9 cellular contexts compared by ENCODE assay signal in genomic region chr14:35285991-35286564, GRCh38. TPM values are rescaled to one million over a fixed set of nuclear protein-coding genes. Genes with fewer than 3 reads are reported as not detected.
DNase-seq lines count a peak whose midpoint lies in the region; ATAC-seq and TF ChIP-seq lines count a peak whose summit lies in the region.
"Had no signal": no experiment of that assay in that cellular context is flagged by ENCODE, and none has a peak within 500 bp of the region (broad histone marks: within the 10 kb centered on the region; RNA-seq: fewer than 3 reads in every experiment).

No MANE protein-coding gene starts in this region.

- H3K9ac ChIP-seq in MM.1S (ENCODE audit: low read length): no peak overlapping the region

- TF ChIP-seq POLR2A in prostate gland (IDR thresholded peaks at IDR 0.05) (no peak), esophagus muscularis mucosa (IDR thresholded peaks at IDR 0.05; ENCODE audit: low read depth) (no peak)

- intact Hi-C loops in right cardiac atrium (cut with DNase I): loop anchor here in 2 of 4 donors (10.0 kb wide), 2 partner anchors 61 to 119 kb away; partner anchors contain the start of gene NFKBIA (in 2 of the 2)
- intact Hi-C loops in prostate gland (cut with DNase I): no loop called here
- intact Hi-C loops in esophagus muscularis mucosa (cut with DNase I): no loop called here

- TF ChIP-seq CTCF in MM.1S (IDR thresholded peaks at IDR 0.05; ENCODE audit: low read length) (no peak), prostate gland (IDR thresholded peaks at IDR 0.05) (no peak), esophagus muscularis mucosa (IDR thresholded peaks at IDR 0.05) (no peak)

- no peaks in the 10 kb centered on the region for H4K20me1 ChIP-seq in MM.1S (ENCODE audit: insufficient read depth, low read length)

- no peak for TF ChIP-seq EP300 in esophagus muscularis mucosa (IDR thresholded peaks at IDR 0.05)

- no peak overlapping the region; the same call in 1 of the 2 replicates for H2AFZ ChIP-seq in MM.1S (ENCODE audit: low read length)

- peak; percentile 15 for ATAC-seq in GM18511 (IDR thresholded peaks at IDR 0.05; ENCODE audit: unreplicated experiment)
- ATAC-seq in GM21737 (IDR thresholded peaks at IDR 0.05; ENCODE audit: unreplicated experiment): peak; percentile 11
- ATAC-seq in right cardiac atrium: no peak

- DNase-seq in MM.1S: no peak
- no peak for DNase-seq in right cardiac atrium
- DNase-seq in HPDE6-E6E7 (ENCODE audit: extremely low spot score): no peak
- no peak for DNase-seq in cerebellar nuclear complex (lab: John Stamatoyannopoulos, UW)
- no peak for DNase-seq in prostate gland (ENCODE audit: low spot score)
- no peak for DNase-seq in esophagus muscularis mucosa (ENCODE audit: extremely low spot score)

- WGBS in right cardiac atrium: 77% methylated on average over 9 of the region's 9 CpGs
- WGBS in prostate gland: 79% methylated on average over 9 of the region's 9 CpGs
- 74% methylated on average over 9 of the region's 9 CpGs for WGBS in esophagus muscularis mucosa

- H3K27ac ChIP-seq in MM.1S (ENCODE audit: low read length) (peak overlapping the region; percentile 78; the same call in 1 of the 2 replicates), right cardiac atrium (ENCODE audit: low read length) (peak overlapping the region; percentile 31), prostate gland (no peak overlapping the region), esophagus muscularis mucosa (replicated peaks in 1 of 4) (no peak overlapping the region)
- H3K27ac ChIP-seq: VCaP had no signal

- peak overlapping the region; percentile 46; the same call in 1 of the 2 replicates for H3K4me2 ChIP-seq in MM.1S (ENCODE audit: low read depth, low read length)

- H3K4me1 ChIP-seq in MM.1S (ENCODE audit: low read length): peaks cover 18% of the 10 kb centered on the region
- peaks cover 2% of the 10 kb centered on the region for H3K4me1 ChIP-seq in right cardiac atrium (ENCODE audit: control insufficient read depth, insufficient read depth, low read length)
- no peaks in the 10 kb centered on the region for H3K4me1 ChIP-seq in prostate gland (replicated peaks)
- H3K4me1 ChIP-seq in esophagus muscularis mucosa: peaks cover under 1 to 10% (median 3%) of the 10 kb centered on the region in 4 donors

- no peaks in the 10 kb centered on the region for H3K79me2 ChIP-seq in MM.1S (ENCODE audit: low read length)

- H3K36me3 ChIP-seq in MM.1S (replicated peaks; ENCODE audit: insufficient read depth, low read length) (no peaks in the 10 kb centered on the region), prostate gland (no peaks in the 10 kb centered on the region), esophagus muscularis mucosa (no peaks in the 10 kb centered on the region)

- H3F3A ChIP-seq in MM.1S (ENCODE audit: insufficient read depth, low read length): peaks cover 21% of the 10 kb centered on the region

- H3K27me3 ChIP-seq in MM.1S (replicated peaks; ENCODE audit: insufficient read depth, low read length) (no peaks in the 10 kb centered on the region), right cardiac atrium (ENCODE audit: control insufficient read depth, insufficient read depth) (no peaks in the 10 kb centered on the region), prostate gland (replicated peaks; ENCODE audit: insufficient read depth) (no peaks in the 10 kb centered on the region), esophagus muscularis mucosa (no peaks in the 10 kb centered on the region)

- no peaks in the 10 kb centered on the region for H3K9me2 ChIP-seq in MM.1S (replicated peaks; ENCODE audit: insufficient read depth, low read length)

- H3K4me3 ChIP-seq in MM.1S (ENCODE audit: low read length) (peak overlapping the region; percentile 37), right cardiac atrium (ENCODE audit: low read length) (no peak overlapping the region), prostate gland (no peak overlapping the region), esophagus muscularis mucosa (no peak overlapping the region)

- no peaks in the 10 kb centered on the region for H3K9me3 ChIP-seq in MM.1S (replicated peaks; ENCODE audit: insufficient read depth, low read length)
- H3K9me3 ChIP-seq in right cardiac atrium (ENCODE audit: control insufficient read depth, low read length): no peaks in the 10 kb centered on the region
- H3K9me3 ChIP-seq in prostate gland: no peaks in the 10 kb centered on the region
- no peaks in the 10 kb centered on the region for H3K9me3 ChIP-seq in esophagus muscularis mucosa

RNA-seq across cellular contexts. Expression of gene PSMA6, which starts 6.1 kb away (rescaled TPM):
- total RNA-seq in right cardiac atrium (100 to 1,000 TPM; 149 to 175 (median 163) TPM), prostate gland (100 to 1,000 TPM in 1 of 2 donors, 10 to 100 TPM in 1; 84.1 to 181 TPM), esophagus muscularis mucosa (100 to 1,000 TPM in 2 of 4 donors, 10 to 100 TPM in 2; 70.5 to 143 (median 112) TPM)
- 193 TPM for polyA plus RNA-seq in right cardiac atrium

Comparison
In these comparisons a context has a peak if more than half of its experiments do, and no peak if none do; other contexts are left out.
1. ATAC-seq: peak in GM18511 (single experiment) and GM21737 (single experiment); none in right cardiac atrium (0 of 2).
2. H3K27ac ChIP-seq: peak in MM.1S (single experiment) and right cardiac atrium (single experiment); none in prostate gland (0 of 2) and esophagus muscularis mucosa (0 of 4).